ENCODE assay signal across 6 cellular contexts in the genomic region with DNA sequence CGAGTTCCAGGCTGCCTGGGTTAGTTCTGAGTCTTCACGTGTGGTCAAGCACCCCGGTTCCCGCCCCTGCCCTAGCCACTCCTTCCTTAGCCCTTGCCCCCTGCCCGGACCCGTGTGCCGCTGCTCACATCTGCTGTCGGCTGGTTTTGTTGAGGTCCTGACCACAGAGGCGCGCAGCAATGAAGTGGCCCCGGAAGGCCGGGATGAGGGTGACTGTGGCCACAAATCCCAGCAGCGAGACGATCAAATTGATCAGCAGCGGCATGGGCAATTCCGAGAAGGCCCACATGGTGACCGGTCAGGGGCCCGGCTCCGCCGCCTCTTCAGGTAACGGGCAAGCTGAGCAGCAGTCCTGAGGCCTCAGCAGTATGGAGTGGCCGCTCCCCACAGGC. TPM values are rescaled to one million over a fixed set of nuclear protein-coding genes. Genes with fewer than 3 reads are reported as not detected.
A peak's percentile ranks its signal among the peaks of the same experiment; 100 is the strongest.
DNase-seq lines count a peak whose midpoint lies in the region; ATAC-seq, FAIRE-seq and TF ChIP-seq lines count a peak whose summit lies in the region.

No MANE protein-coding gene starts in this region.

- peak overlapping the region; percentile 67 to 86 (median 78) for H3K4me3 ChIP-seq in pancreas

- H3K27me3 ChIP-seq in pancreas, result no peaks in the 10 kb centered on the region

- peak; percentile 86 for DNase-seq in chondrocyte (ENCODE audit: low spot score)
- no peak for DNase-seq in pancreas
- no peak for DNase-seq in HK-2 (ENCODE audit: unreplicated experiment)
- DNase-seq in NCI-H1048 (lab: John Stamatoyannopoulos, UW), result no peak

- WGBS in pancreas, 2 donors, result 0 to 1% methylated on average over 22 of the region's 22 CpGs

- H3K27me3 Mint-ChIP-seq in chondrocyte (ENCODE audit: low read depth), result no peaks in the 10 kb centered on the region

- peak overlapping the region; percentile 79 to 96 (median 87) for H3K27ac ChIP-seq in pancreas

- intact Hi-C loops in pancreas (cut with DNase I), result no loop called here

- peaks cover 13% of the 10 kb centered on the region for H3K36me3 Mint-ChIP-seq in chondrocyte (ENCODE audit: low read depth)

- H3K36me3 ChIP-seq in pancreas, result peaks cover 0 to 17% (median 0%) of the 10 kb centered on the region in 3 donors

- peaks cover 6 to 23% (median 18%) of the 10 kb centered on the region in 3 donors for H3K4me1 ChIP-seq in pancreas

- H3K9me3 ChIP-seq in pancreas, result no peaks in the 10 kb centered on the region

- FAIRE-seq in pancreas (lab: Jason Lieb, UNC), result no peak

- ATAC-seq in GM19372 (IDR thresholded peaks at IDR 0.05; ENCODE audit: low read depth, unreplicated experiment) (peak; percentile 10), HG03521 (IDR thresholded peaks at IDR 0.05; ENCODE audit: unreplicated experiment) (peak; percentile 22), pancreas (peak; percentile 22 to 36 (median 33))

- peak overlapping the region; percentile 100 for H3K27ac Mint-ChIP-seq in chondrocyte (ENCODE audit: unreplicated experiment)

- H3K4me3 Mint-ChIP-seq in chondrocyte (ENCODE audit: unreplicated experiment), result peak overlapping the region; percentile 89

- no peaks in the 10 kb centered on the region for H3K9me3 Mint-ChIP-seq in chondrocyte (ENCODE audit: low read depth)

- TF ChIP-seq CTCF in chondrocyte (IDR thresholded peaks at IDR 0.05) (peak; percentile 15), pancreas (IDR thresholded peaks at IDR 0.05) (no peak)

- H3K4me1 Mint-ChIP-seq in chondrocyte (ENCODE audit: low read depth), result peaks cover 36% of the 10 kb centered on the region

RNA-seq across cellular contexts. Expression of a gene that starts 0.3 kb away (rescaled TPM):
- 37.0 to 58.2 TPM (median 41.2 TPM) in 3 replicates for total RNA-seq in chondrocyte
- 10 to 100 TPM; 21.3 to 46.2 (median 26.1) TPM for total RNA-seq in pancreas
- 10 to 100 TPM; 30.6 to 31.9 TPM for polyA plus RNA-seq in pancreas

RNA-seq across cellular contexts. Expression of a gene that starts 5.8 kb away (rescaled TPM):
- total RNA-seq in chondrocyte (11.8 to 13.2 TPM (median 12.1 TPM) in 3 replicates), pancreas (1 to 10 TPM; 4.9 to 9.1 (median 6.7) TPM)
- 10 to 100 TPM; 11.9 to 12.3 TPM for polyA plus RNA-seq in pancreas

RNA-seq across cellular contexts. Expression of a gene that starts 16.7 kb away (rescaled TPM):
- total RNA-seq in chondrocyte (16.1 to 21.3 TPM (median 16.7 TPM) in 3 replicates), pancreas (10 to 100 TPM in 1 of 6 donors, 1 to 10 TPM in 5; 4.8 to 15.1 (median 8.6) TPM)
- 10 to 100 TPM; 18.9 TPM for polyA plus RNA-seq in pancreas

RNA-seq across cellular contexts. Expression of a gene that starts 20.0 kb away (rescaled TPM):
- total RNA-seq in chondrocyte (16.9 to 22.9 TPM (median 21.9 TPM) in 3 replicates), pancreas (10 to 100 TPM in 3 of 6 donors, 1 to 10 TPM in 3; 8.6 to 19.3 (median 11.3) TPM)
- polyA plus RNA-seq in pancreas, result 10 to 100 TPM; 16.7 to 21.3 TPM

RNA-seq across cellular contexts. Expression of a gene that starts 33.7 kb away (rescaled TPM):
- 28.0 to 30.3 TPM (median 30.1 TPM) in 3 replicates for total RNA-seq in chondrocyte
- total RNA-seq in pancreas, result 10 to 100 TPM; 14.2 to 21.2 (median 16.0) TPM
- polyA plus RNA-seq in pancreas, result 10 to 100 TPM; 34.2 to 47.4 TPM
